In genomic region chr20:61886721-61887658, GRCh38 we compare ENCODE assay signal across 7 cellular contexts.
DNase-seq lines count a peak whose midpoint lies in the region; ATAC-seq and TF ChIP-seq lines count a peak whose summit lies in the region.

No MANE protein-coding gene starts in this region.

- no peaks in the 10 kb centered on the region for H3K36me3 Mint-ChIP-seq in chondrocyte (ENCODE audit: low read depth)

- H2BK5ac ChIP-seq in mesenchymal stem cell (ENCODE audit: low read depth, low read length, poor library complexity, severe bottlenecking): no peak overlapping the region

- H3K27ac Mint-ChIP-seq in chondrocyte (ENCODE audit: unreplicated experiment): no peak overlapping the region

- no peak overlapping the region for H3K23ac ChIP-seq in mesenchymal stem cell (ENCODE audit: low read length in 2 of 2)

- no peaks in the 10 kb centered on the region for H3K9me2 ChIP-seq in DOHH2 (replicated peaks; ENCODE audit: control insufficient read depth, low read length)

- H3K27me3 Mint-ChIP-seq in chondrocyte (ENCODE audit: low read depth): peaks cover 6% of the 10 kb centered on the region

- TF ChIP-seq CTCF in DOHH2 (IDR thresholded peaks at IDR 0.05; ENCODE audit: low read depth, low read length, poor library complexity, severe bottlenecking) (peak; percentile 92), chondrocyte (IDR thresholded peaks at IDR 0.05) (peak; percentile 86), testis (IDR thresholded peaks at IDR 0.05) (peak in 2 of 3 experiments; percentile 61 to 69)

- intact Hi-C loops in testis (cut with DNase I; ENCODE audit: low total_unique reads): no loop called here

- H3K18ac ChIP-seq in mesenchymal stem cell (ENCODE audit: low read depth in 1 of 2, low read length in 2 of 2): no peak overlapping the region

- H3K14ac ChIP-seq in mesenchymal stem cell (ENCODE audit: low read length in 2 of 2): no peak overlapping the region

- H3K27me3 ChIP-seq in DOHH2 (ENCODE audit: control insufficient read depth, low read length): no peaks in the 10 kb centered on the region
- peaks cover 39% of the 10 kb centered on the region for H3K27me3 ChIP-seq in SJCRH30
- H3K27me3 ChIP-seq in mesenchymal stem cell (ENCODE audit: control insufficient read depth in 1 of 2, insufficient read depth in 1 of 2, low read length in 2 of 2): peaks cover 0 to 13% of the 10 kb centered on the region in 2 experiments
- H3K27me3 ChIP-seq in testis: no peaks in the 10 kb centered on the region

- H3K9me3 ChIP-seq in DOHH2 (ENCODE audit: control insufficient read depth, insufficient read depth, low read length): no peaks in the 10 kb centered on the region
- no peaks in the 10 kb centered on the region for H3K9me3 ChIP-seq in SJCRH30 (replicated peaks)
- peaks cover under 1% of the 10 kb centered on the region for H3K9me3 ChIP-seq in mesenchymal stem cell (ENCODE audit: control insufficient read depth, low read length)
- H3K9me3 ChIP-seq in testis: no peaks in the 10 kb centered on the region

- H3K4me3 ChIP-seq in DOHH2 (ENCODE audit: low read length) (no peak overlapping the region), SJCRH30 (no peak overlapping the region), mesenchymal stem cell (ENCODE audit: insufficient read depth in 1 of 2, low read depth in 1 of 2, low read length in 2 of 2) (no peak overlapping the region), testis (no peak overlapping the region)

- ATAC-seq in HG03432 (IDR thresholded peaks at IDR 0.05; ENCODE audit: unreplicated experiment) (peak; percentile 49), HG03442 (IDR thresholded peaks at IDR 0.05; ENCODE audit: unreplicated experiment) (no peak)

- H3K4me2 ChIP-seq in DOHH2 (ENCODE audit: low read length) (0 out of 2 replicates have a peak overlapping the region, but pooled peaks have one; percentile 30), mesenchymal stem cell (ENCODE audit: low read length, poor library complexity, severe bottlenecking) (no peak overlapping the region)

- no peaks in the 10 kb centered on the region for H3K79me1 ChIP-seq in mesenchymal stem cell (replicated peaks; ENCODE audit: low read length, poor library complexity, severe bottlenecking)

- no peak overlapping the region for H3K27ac ChIP-seq in DOHH2 (ENCODE audit: low read depth, low read length)
- H3K27ac ChIP-seq in SJCRH30: no peak overlapping the region
- H3K27ac ChIP-seq in mesenchymal stem cell (ENCODE audit: low read length, poor library complexity, severe bottlenecking): no peak overlapping the region
- no peak overlapping the region for H3K27ac ChIP-seq in testis

- no peak overlapping the region for H2AK5ac ChIP-seq in mesenchymal stem cell (ENCODE audit: low read length, severe bottlenecking)

- H4K8ac ChIP-seq in mesenchymal stem cell (ENCODE audit: low read length): no peak overlapping the region

- H3K36me3 ChIP-seq in DOHH2 (ENCODE audit: control insufficient read depth, low read length) (no peaks in the 10 kb centered on the region), SJCRH30 (no peaks in the 10 kb centered on the region), mesenchymal stem cell (ENCODE audit: control insufficient read depth in 1 of 2, insufficient read depth in 2 of 2, low read depth in 1 of 2, low read length in 2 of 2) (no peaks in the 10 kb centered on the region), testis (ENCODE audit: low read depth, missing control alignments) (no peaks in the 10 kb centered on the region)

- no peaks in the 10 kb centered on the region for H3F3A ChIP-seq in DOHH2 (ENCODE audit: control insufficient read depth, insufficient read depth)

- H4K91ac ChIP-seq in mesenchymal stem cell (ENCODE audit: low read length): no peak overlapping the region

- H3K79me2 ChIP-seq in DOHH2 (ENCODE audit: control insufficient read depth, low read length): no peaks in the 10 kb centered on the region

- DNase-seq in SJCRH30 (peak; percentile 82 to 83), chondrocyte (ENCODE audit: low spot score) (peak; percentile 77), mesenchymal stem cell (peak; percentile 42), testis (peak; percentile 35)

- no peak for TF ChIP-seq POLR2A in testis (IDR thresholded peaks at IDR 0.05)

- no peak overlapping the region for H3K4me3 Mint-ChIP-seq in chondrocyte (ENCODE audit: unreplicated experiment)

- peaks cover 10% of the 10 kb centered on the region for H3K9me3 Mint-ChIP-seq in chondrocyte (ENCODE audit: low read depth)

- H3K9ac ChIP-seq in mesenchymal stem cell (ENCODE audit: low read length): no peak overlapping the region

- no peak overlapping the region for H2BK120ac ChIP-seq in mesenchymal stem cell (ENCODE audit: low read depth, low read length)

- H3K4me1 ChIP-seq in DOHH2 (ENCODE audit: control insufficient read depth, low read length) (peaks cover 5% of the 10 kb centered on the region), SJCRH30 (no peaks in the 10 kb centered on the region), mesenchymal stem cell (ENCODE audit: control insufficient read depth, insufficient read depth, low read depth, low read length) (peaks cover 8% of the 10 kb centered on the region), testis (no peaks in the 10 kb centered on the region)

- H3K4ac ChIP-seq in mesenchymal stem cell (ENCODE audit: low read depth in 1 of 2, low read length in 2 of 2): no peak overlapping the region

- no peaks in the 10 kb centered on the region for H4K20me1 ChIP-seq in DOHH2 (ENCODE audit: control insufficient read depth, insufficient read depth, low read depth, low read length)

- no peak overlapping the region for H2BK15ac ChIP-seq in mesenchymal stem cell (ENCODE audit: low read depth, poor library complexity, severe bottlenecking)

- WGBS in mesenchymal stem cell: 55% methylated on average over 19 of the region's 22 CpGs
- WGBS in testis, 2 donors: 52 to 62% methylated on average over 12 to 22 of the region's 22 CpGs

- H2BK12ac ChIP-seq in mesenchymal stem cell (ENCODE audit: low read length in 2 of 2): no peak overlapping the region

- H3K4me1 Mint-ChIP-seq in chondrocyte (ENCODE audit: low read depth): peaks cover 16% of the 10 kb centered on the region

- H2AFZ ChIP-seq in mesenchymal stem cell (ENCODE audit: low read depth, low read length): no peak overlapping the region
